Comparison of ENCODE assay signal across 10 cellular contexts in the genomic region with DNA sequence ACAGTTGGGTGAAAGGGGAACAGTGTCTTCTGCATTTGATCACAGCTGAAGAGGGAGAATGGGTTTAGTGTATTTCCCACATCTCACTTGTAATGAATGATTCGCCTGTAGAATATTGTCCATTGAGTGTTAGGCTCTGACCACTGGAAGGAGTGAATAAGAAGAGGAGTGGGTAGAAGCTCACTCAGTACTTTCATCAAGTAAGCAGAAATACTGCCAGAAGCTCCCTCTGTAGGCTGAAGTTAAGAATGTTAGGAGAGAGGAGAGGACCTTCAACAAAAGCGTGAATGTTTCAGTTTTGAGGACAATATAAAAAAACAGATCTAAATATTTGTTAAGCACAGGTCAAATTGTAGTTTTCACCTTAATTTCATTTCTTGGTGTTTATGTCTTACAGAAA. TPM values are rescaled to one million over a fixed set of nuclear protein-coding genes. Genes with fewer than 3 reads are reported as not detected.
DNase-seq lines count a peak whose midpoint lies in the region; ATAC-seq, FAIRE-seq and TF ChIP-seq lines count a peak whose summit lies in the region.
"Had no signal": no experiment of that assay in that cellular context is flagged by ENCODE, and none has a peak within 500 bp of the region (broad histone marks: within the 10 kb centered on the region; RNA-seq: fewer than 3 reads in every experiment).

No MANE protein-coding gene starts in this region.

- H3K4me3 ChIP-seq in Caco-2 (ENCODE audit: low read depth, low read length) (no peak overlapping the region), KMS-11 (IDR thresholded peaks at IDR 0.05; ENCODE audit: insufficient read depth, low read depth, low read length) (no peak overlapping the region), K562 (no peak overlapping the region), lower leg skin (ENCODE audit: low read depth, poor library complexity, severe bottlenecking) (no peak overlapping the region)
- H3K4me3 ChIP-seq: sigmoid colon had no signal

- H4K20me1 ChIP-seq in KMS-11 (ENCODE audit: insufficient read depth) (no peaks in the 10 kb centered on the region), K562 (replicated peaks; ENCODE audit: control insufficient read depth, insufficient read depth, low read length) (no peaks in the 10 kb centered on the region)

- no peaks in the 10 kb centered on the region for H3K9me3 Mint-ChIP-seq in Caco-2 (ENCODE audit: unreplicated experiment)
- H3K9me3 Mint-ChIP-seq in effector memory CD8-positive, alpha-beta T cell = no peaks in the 10 kb centered on the region
- H3K9me3 Mint-ChIP-seq in activated CD8-positive, alpha-beta T cell treated with anti-CD3 and anti-CD28 coated beads, Interleukin-2, amount 10 ng/mL, durations not matched to agents 7 days and 5 days (ENCODE audit: insufficient read depth) = no peaks in the 10 kb centered on the region

- POLR2A ChIA-PET in Caco-2 (lab: Charles Lee) = no interaction called here
- POLR2A ChIA-PET in K562 (lab: Yijun Ruan, JAX) = interaction anchor here (1.2 kb wide), 1 partner anchor 9 kb away, joined by 3 read pairs; no protein-coding TSS in a partner anchor
- POLR2A ChIA-PET in activated CD8-positive, alpha-beta T cell treated with anti-CD3 and anti-CD28 coated beads, Interleukin-2, amount 10 ng/mL, durations not matched to agents 7 days and 5 days (lab: Charles Lee) = no interaction called here

- TF ChIP-seq POLR2A in K562 (conservative IDR thresholded peaks at IDR 0.05) (no peak), lower leg skin (IDR thresholded peaks at IDR 0.05) (no peak)

- H3K9me3 ChIP-seq in Caco-2 (no peaks in the 10 kb centered on the region), K562 (replicated peaks; ENCODE audit: control insufficient read depth, insufficient read depth, low read depth, low read length) (no peaks in the 10 kb centered on the region)
- H3K9me3 ChIP-seq: sigmoid colon had no signal

- peak; percentile 84 for ATAC-seq in K562
- ATAC-seq in effector memory CD8-positive, alpha-beta T cell (replicated peaks) = no peak
- no peak for ATAC-seq in activated CD8-positive, alpha-beta T cell treated with anti-CD3 and anti-CD28 coated beads, Interleukin-2, amount 10 ng/mL, durations not matched to agents 7 days and 5 days

- H3K79me2 ChIP-seq in KMS-11 (ENCODE audit: insufficient read depth, low read depth) (no peaks in the 10 kb centered on the region), K562 (ENCODE audit: control insufficient read depth, insufficient read depth, low read length) (no peaks in the 10 kb centered on the region)

- CTCF ChIA-PET in Caco-2 (lab: Charles Lee) (interaction anchor here (0.6 to 1.0 kb wide), 6 partner anchors 26 to 200 kb away, joined by 3 to 5 read pairs (median 3); no protein-coding TSS in a partner anchor), K562 (lab: Yijun Ruan, JAX; ENCODE audit: low intra/inter-chr PET ratio) (interaction anchor here (1.3 kb wide), 1 partner anchor 48 kb away, joined by 3 read pairs; no protein-coding TSS in a partner anchor)
- CTCF ChIA-PET in activated CD8-positive, alpha-beta T cell treated with anti-CD3 and anti-CD28 coated beads, Interleukin-2, amount 10 ng/mL, durations not matched to agents 7 days and 5 days (lab: Charles Lee) = no interaction called here

- no peak overlapping the region for H3K27ac ChIP-seq in KMS-11
- no peak overlapping the region for H3K27ac ChIP-seq in K562 (ENCODE audit: extremely low read depth, low read depth, low read length)
- H3K27ac ChIP-seq: sigmoid colon had no signal

- BruUV-seq in Caco-2 (replicated peaks; lab: Mats Ljungman, UMichigan) = no TSS peak
- no TSS peak for BruUV-seq in K562 (replicated peaks; lab: Mats Ljungman, UMichigan)

- H3K4me1 Mint-ChIP-seq in Caco-2 (ENCODE audit: low read depth, unreplicated experiment) = no peaks in the 10 kb centered on the region
- H3K4me1 Mint-ChIP-seq in effector memory CD8-positive, alpha-beta T cell (ENCODE audit: low read depth in 2 of 2) = no peaks in the 10 kb centered on the region
- no peaks in the 10 kb centered on the region for H3K4me1 Mint-ChIP-seq in activated CD8-positive, alpha-beta T cell treated with anti-CD3 and anti-CD28 coated beads, Interleukin-2, amount 10 ng/mL, durations not matched to agents 7 days and 5 days (ENCODE audit: low read depth)

- TF ChIP-seq CTCF in Caco-2 (IDR thresholded peaks at IDR 0.05; ENCODE audit: insufficient read depth in 1 of 2, low read depth in 1 of 2, low read length in 1 of 2, severe bottlenecking in 1 of 2, unreplicated experiment in 1 of 2) (peak; percentile 34 to 67), KMS-11 (conservative IDR thresholded peaks at IDR 0.05; ENCODE audit: low read depth, low read length) (0 out of 2 replicates have a peak, but pooled peaks have one; percentile 18), K562 (IDR thresholded peaks at IDR 0.05 in 2 of 3, conservative IDR thresholded peaks at IDR 0.05 in 1 of 3; ENCODE audit: insufficient read depth in 2 of 3, low read depth in 1 of 3, low read length in 3 of 3) (peak in 1 of 3 experiments; percentile 37; a peak in 3 of 6 replicates), lower leg skin (IDR thresholded peaks at IDR 0.05) (no peak)

- TF ChIP-seq EP300 in K562 (IDR thresholded peaks at IDR 0.05; ENCODE audit: low read length) = no peak

- H3K4me2 ChIP-seq in KMS-11 (no peak overlapping the region), K562 (ENCODE audit: insufficient read depth, low read length) (no peak overlapping the region)

- H3K9ac ChIP-seq in KMS-11 = no peak overlapping the region
- H3K9ac ChIP-seq in K562 (ENCODE audit: insufficient read depth in 1 of 2, low read depth in 2 of 2, low read length in 2 of 2) = no peak overlapping the region

- WGBS in K562 (ENCODE audit: insufficient coverage, low coverage, missing lambda C conversion rate) = 35% methylated on average over 2 of the region's 2 CpGs
- WGBS in lower leg skin, 2 donors = 78 to 82% methylated on average over 2 of the region's 2 CpGs

- H2AFZ ChIP-seq in KMS-11 (ENCODE audit: low read depth) (no peak overlapping the region), K562 (ENCODE audit: low read depth, low read length) (no peak overlapping the region)

- intact Hi-C loops in Caco-2 (cut with micrococcal nuclease; ENCODE audit: unreplicated experiment) (loop anchor here (1.0 kb wide), 2 partner anchors 27 to 49 kb away; partner anchors contain the start of gene FSD1L), K562 (cut with micrococcal nuclease) (loop anchor here (1.0 kb wide), 1 partner anchor 49 kb away; no protein-coding TSS in a partner anchor), lower leg skin (cut with DNase I; ENCODE audit: low total_unique reads) (no loop called here)

- H3K36me3 Mint-ChIP-seq in Caco-2 (ENCODE audit: insufficient read depth, unreplicated experiment) = no peaks in the 10 kb centered on the region
- H3K36me3 Mint-ChIP-seq in effector memory CD8-positive, alpha-beta T cell (ENCODE audit: insufficient read depth) = no peaks in the 10 kb centered on the region
- H3K36me3 Mint-ChIP-seq in activated CD8-positive, alpha-beta T cell treated with anti-CD3 and anti-CD28 coated beads, Interleukin-2, amount 10 ng/mL, durations not matched to agents 7 days and 5 days (ENCODE audit: low read depth) = peaks cover 3% of the 10 kb centered on the region

- H3K36me3 ChIP-seq in Caco-2 (ENCODE audit: control insufficient read depth, insufficient read depth, low read length) = no peaks in the 10 kb centered on the region
- no peaks in the 10 kb centered on the region for H3K36me3 ChIP-seq in KMS-11 (ENCODE audit: insufficient read depth)
- H3K36me3 ChIP-seq in K562 (ENCODE audit: control insufficient read depth, insufficient read depth, low read length) = no peaks in the 10 kb centered on the region

- TF ChIP-seq RAD21 in K562 (CRISPR knock-in tag; conservative IDR thresholded peaks at IDR 0.05 in 1 of 2, IDR thresholded peaks at IDR 0.05 in 1 of 2) = peak in 1 of 2 experiments; percentile 38; a peak in 2 of 4 replicates

- H3K4me1 ChIP-seq in Caco-2 (no peaks in the 10 kb centered on the region), KMS-11 (ENCODE audit: low read depth, poor library complexity, severe bottlenecking) (no peaks in the 10 kb centered on the region), K562 (replicated peaks in 1 of 2; ENCODE audit: control insufficient read depth in 2 of 2, insufficient read depth in 2 of 2, low read length in 2 of 2) (no peaks in the 10 kb centered on the region)
- H3K4me1 ChIP-seq: sigmoid colon had no signal

- DNase-seq in Caco-2 (peak in 1 of 2 experiments; percentile 23), K562 (ENCODE audit: extremely low read depth in 1 of 4, low spot score in 3 of 4) (peak in 1 of 4 experiments; percentile 21), medulla oblongata (ENCODE audit: extremely low spot score) (peak; percentile 70), lower leg skin (ENCODE audit: low spot score in 2 of 2) (no peak), COLO668 (lab: John Stamatoyannopoulos, UW; ENCODE audit: unreplicated experiment) (no peak)
- no peak for DNase-seq in effector memory CD8-positive, alpha-beta T cell
- DNase-seq in activated CD8-positive, alpha-beta T cell treated with anti-CD3 and anti-CD28 coated beads, Interleukin-2, amount 10 ng/mL, durations not matched to agents 7 days and 5 days = no peak
- DNase-seq: NCI-H446 treated with DMSO at 0.1 percent for 48 hours, sigmoid colon had no signal

- no peak overlapping the region for H3K4me3 Mint-ChIP-seq in Caco-2 (ENCODE audit: unreplicated experiment)
- no peak overlapping the region for H3K4me3 Mint-ChIP-seq in effector memory CD8-positive, alpha-beta T cell
- no peak overlapping the region for H3K4me3 Mint-ChIP-seq in activated CD8-positive, alpha-beta T cell treated with anti-CD3 and anti-CD28 coated beads, Interleukin-2, amount 10 ng/mL, durations not matched to agents 7 days and 5 days

- H3K27me3 ChIP-seq in Caco-2 (replicated peaks; ENCODE audit: control insufficient read depth, insufficient read depth, low read length) = no peaks in the 10 kb centered on the region
- H3K27me3 ChIP-seq in KMS-11 (ENCODE audit: insufficient read depth, low read depth) = no peaks in the 10 kb centered on the region
- H3K27me3 ChIP-seq in K562 (ENCODE audit: control insufficient read depth in 2 of 2, insufficient read depth in 2 of 2, low read length in 2 of 2) = no peaks in the 10 kb centered on the region
- H3K27me3 ChIP-seq: sigmoid colon had no signal

- H3K27ac Mint-ChIP-seq in Caco-2 (ENCODE audit: unreplicated experiment) = no peak overlapping the region
- no peak overlapping the region for H3K27ac Mint-ChIP-seq in effector memory CD8-positive, alpha-beta T cell
- no peak overlapping the region for H3K27ac Mint-ChIP-seq in activated CD8-positive, alpha-beta T cell treated with anti-CD3 and anti-CD28 coated beads, Interleukin-2, amount 10 ng/mL, durations not matched to agents 7 days and 5 days

- in situ Hi-C loops in K562 (cut with MboI) = no loop called here

- FAIRE-seq in K562 (lab: Jason Lieb, UNC) = no peak

- no peaks in the 10 kb centered on the region for H3K27me3 Mint-ChIP-seq in Caco-2 (ENCODE audit: insufficient read depth, unreplicated experiment)
- H3K27me3 Mint-ChIP-seq in effector memory CD8-positive, alpha-beta T cell = no peaks in the 10 kb centered on the region
- H3K27me3 Mint-ChIP-seq in activated CD8-positive, alpha-beta T cell treated with anti-CD3 and anti-CD28 coated beads, Interleukin-2, amount 10 ng/mL, durations not matched to agents 7 days and 5 days (ENCODE audit: low read depth) = peaks cover 2% of the 10 kb centered on the region

- no peaks in the 10 kb centered on the region for H3K9me1 ChIP-seq in K562 (ENCODE audit: control insufficient read depth, insufficient read depth, low read length)

RNA-seq across cellular contexts. Expression of gene FSD1L, which starts 27.5 kb away (rescaled TPM):
- total RNA-seq in Caco-2 (2022) = 4.7 and 5.7 TPM in 2 replicates
- 9.8 and 34.0 TPM in 2 replicates for total RNA-seq in K562 (2011; cell fraction: chromatin; rRNA removed; ENCODE audit: low replicate concordance)
- total RNA-seq in K562 (2011; cell fraction: nucleolus; rRNA removed) = 3.2 and 5.9 TPM in 2 replicates
- total RNA-seq in K562 (2011; cell fraction: nucleoplasm; rRNA removed) = 12.6 and 20.4 TPM in 2 replicates
- 0.95 and 1.9 TPM in 2 replicates for total RNA-seq in K562 (2014; rRNA removed)
- total RNA-seq in K562 (2014; rRNA removed; fragmentation: Illumina TruSeq; extraction: Trizol) = 3.1 and 5.4 TPM in 2 replicates
- total RNA-seq in K562 (2015; rRNA removed; fragmentation: Illumina TruSeq; extraction: Trizol) = 3.4 and 4.2 TPM in 2 replicates
- total RNA-seq in K562 (2021) = 2.2 and 2.5 TPM in 2 replicates
- 2.5 and 3.9 TPM in 2 replicates for polyA plus RNA-seq in K562 (2011; rRNA removed)
- polyA plus RNA-seq in K562 (2011; cell fraction: cytosol; rRNA removed) = 0.12 and 0.49 TPM in 2 replicates
- polyA plus RNA-seq in K562 (2011; cell fraction: nucleus; rRNA removed) = 3.1 and 5.2 TPM in 2 replicates
- polyA plus RNA-seq in K562 (2012) = 1.1 and 2.0 TPM in 2 replicates
- 1.8 and 2.1 TPM in 2 replicates for polyA plus RNA-seq in K562 (2014; fragmentation: Illumina TruSeq; extraction: Trizol)
- polyA plus RNA-seq in K562 (2014; fragmentation: Nextera tagmentation; extraction: Ambion mirVana) = 1 to 10 TPM; 1.1 to 2.1 TPM
- polyA plus RNA-seq in K562 (2014; rRNA removed) = 1.1 and 1.3 TPM in 2 replicates
- polyA minus RNA-seq in K562 (2011; rRNA and poly(A)+ RNA removed) = 7.9 and 10.7 TPM in 2 replicates
- 0.91 and 1.8 TPM in 2 replicates for polyA minus RNA-seq in K562 (2011; cell fraction: cytosol; rRNA and poly(A)+ RNA removed)
- 9.8 and 17.7 TPM in 2 replicates for polyA minus RNA-seq in K562 (2011; cell fraction: nucleus; rRNA and poly(A)+ RNA removed)
- total RNA-seq in lower leg skin = 1 to 10 TPM in 2 of 4 donors, under 1 TPM in 2; 0.23 to 2.2 (median 1.1) TPM
- total RNA-seq in activated CD8-positive, alpha-beta T cell treated with anti-CD3 and anti-CD28 coated beads, Interleukin-2, amount 10 ng/mL, durations not matched to agents 7 days and 5 days = 1 to 10 TPM; 7.9 to 8.3 TPM

Comparison
In these comparisons a context has a peak if more than half of its experiments do, and no peak if none do; other contexts are left out.
1. CTCF ChIP-seq: peak in Caco-2 (2 of 2) and KMS-11 (single experiment); none in lower leg skin (0 of 3).